ENCODE assay signal across 8 cellular contexts in the genomic region with DNA sequence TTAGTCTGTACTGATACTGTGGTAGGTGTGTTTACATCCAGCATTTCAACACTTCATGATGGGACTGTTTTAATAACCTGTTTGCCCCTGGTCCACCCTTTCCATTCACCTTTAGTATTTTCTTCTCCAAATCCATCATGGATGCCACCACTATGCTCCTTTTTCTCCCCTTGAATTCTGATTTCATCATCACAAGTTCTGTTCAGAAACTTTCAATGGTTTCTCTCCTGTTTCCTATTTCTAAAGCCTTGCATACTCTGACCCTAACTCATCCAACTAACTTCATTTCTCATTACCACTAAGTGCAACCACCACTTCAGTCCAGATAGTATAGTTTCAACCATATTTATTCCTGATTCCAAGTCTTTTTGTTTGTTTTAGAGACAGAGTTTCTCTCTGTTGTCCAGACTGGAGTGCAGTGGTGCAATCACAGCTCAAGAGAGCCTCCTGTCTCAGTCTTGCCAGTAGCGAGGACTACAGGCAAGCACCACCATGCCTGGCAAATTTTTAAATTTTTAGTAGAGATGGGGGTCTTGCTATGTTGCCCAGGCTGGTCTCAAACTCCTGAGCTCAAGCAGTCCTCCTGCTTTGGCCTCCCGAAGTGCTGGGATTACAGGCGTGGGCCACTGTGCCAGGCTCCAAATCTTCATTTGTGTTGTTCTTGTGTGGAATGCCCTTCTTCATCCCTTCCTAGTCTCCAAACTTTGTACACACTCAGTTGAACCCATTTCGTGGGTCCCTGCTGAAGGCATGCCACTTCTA. TPM values are rescaled to one million over a fixed set of nuclear protein-coding genes. Genes with fewer than 3 reads are reported as not detected.
DNase-seq lines count a peak whose midpoint lies in the region; ATAC-seq and TF ChIP-seq lines count a peak whose summit lies in the region.

No MANE protein-coding gene starts in this region.

- H3K27ac ChIP-seq in CD4-positive, alpha-beta memory T cell (ENCODE audit: low read depth, low read length): no peak overlapping the region

- no peaks in the 10 kb centered on the region for H3F3A ChIP-seq in Loucy (ENCODE audit: low read depth)

- no peak overlapping the region; the same call in 1 of the 2 replicates for H2AFZ ChIP-seq in Loucy (ENCODE audit: low read length)

- no peaks in the 10 kb centered on the region for H3K9me2 ChIP-seq in Loucy (replicated peaks; ENCODE audit: low read depth, low read length)

- no peaks in the 10 kb centered on the region for H3K9me3 Mint-ChIP-seq in CD4-positive, alpha-beta memory T cell
- no peaks in the 10 kb centered on the region for H3K9me3 Mint-ChIP-seq in nephron

- H3K9me3 ChIP-seq in CD4-positive, alpha-beta memory T cell (ENCODE audit: control insufficient read depth in 1 of 2, low read length in 2 of 2): no peaks in the 10 kb centered on the region
- H3K9me3 ChIP-seq in Loucy (ENCODE audit: insufficient read depth, low read depth, low read length): no peaks in the 10 kb centered on the region

- no peak for DNase-seq in CD4-positive, alpha-beta memory T cell
- DNase-seq in cardiac fibroblast (ENCODE audit: low read depth in 2 of 2) (peak in 1 of 2 donors; percentile 4), CD1c-positive myeloid dendritic cell (ENCODE audit: extremely low spot score) (no peak), NCI-H345 treated with DMSO at 0.1 percent for 48 hours (lab: John Stamatoyannopoulos, UW; ENCODE audit: unreplicated experiment) (no peak), NCI-H82 treated with DMSO at 0.1 percent for 48 hours (lab: John Stamatoyannopoulos, UW; ENCODE audit: unreplicated experiment) (no peak)

- H3K4me3 ChIP-seq in CD4-positive, alpha-beta memory T cell (ENCODE audit: low read length in 2 of 2): no peak overlapping the region
- H3K4me3 ChIP-seq in Loucy (ENCODE audit: low read length, poor library complexity, severe bottlenecking) (peak overlapping the region; percentile 84), cardiac fibroblast (replicated peaks in 1 of 2; ENCODE audit: low read depth in 2 of 2, low read length in 2 of 2) (peak overlapping the region; percentile 84 to 94)

- H3K4me3 Mint-ChIP-seq in CD4-positive, alpha-beta memory T cell: peak overlapping the region; percentile 99 to 100 (median 100)
- H3K4me3 Mint-ChIP-seq in nephron: peak overlapping the region; percentile 97 to 100 (median 100)

- ATAC-seq in HG02870 (IDR thresholded peaks at IDR 0.05; ENCODE audit: unreplicated experiment): no peak

- H3K27me3 Mint-ChIP-seq in CD4-positive, alpha-beta memory T cell: no peaks in the 10 kb centered on the region
- no peaks in the 10 kb centered on the region for H3K27me3 Mint-ChIP-seq in nephron (ENCODE audit: low read depth)

- peaks cover 27 to 53% (median 38%) of the 10 kb centered on the region in 4 donors for H3K4me1 Mint-ChIP-seq in CD4-positive, alpha-beta memory T cell
- peaks cover 33% of the 10 kb centered on the region for H3K4me1 Mint-ChIP-seq in nephron

- peak overlapping the region; percentile 91 for H3K9ac ChIP-seq in Loucy (ENCODE audit: low read depth, low read length, poor library complexity, severe bottlenecking)

- H3K4me2 ChIP-seq in Loucy (ENCODE audit: low read depth, low read length, poor library complexity, severe bottlenecking): peak overlapping the region; percentile 84

- H3K27me3 ChIP-seq in CD4-positive, alpha-beta memory T cell (ENCODE audit: insufficient read depth, low read length): no peaks in the 10 kb centered on the region
- no peaks in the 10 kb centered on the region for H3K27me3 ChIP-seq in Loucy (ENCODE audit: insufficient read depth, low read length, poor library complexity, severe bottlenecking)

- CTCF ChIA-PET in CD4-positive, alpha-beta memory T cell (lab: Charles Lee; ENCODE audit: partially characterized antibody): interaction anchor here (1.6 to 2.1 kb wide), 2 partner anchors 9 to 22 kb away, joined by 7 to 10 read pairs; no protein-coding TSS in a partner anchor

- intact Hi-C loops in CD4-positive, alpha-beta memory T cell (cut with micrococcal nuclease): no loop called here

- peaks cover 17% of the 10 kb centered on the region for H4K20me1 ChIP-seq in Loucy (ENCODE audit: insufficient read depth, low read length, poor library complexity, severe bottlenecking)

- no peaks in the 10 kb centered on the region for H3K36me3 ChIP-seq in CD4-positive, alpha-beta memory T cell (ENCODE audit: insufficient read depth, low read length)
- H3K36me3 ChIP-seq in Loucy (ENCODE audit: insufficient read depth, low read length): no peaks in the 10 kb centered on the region

- H3K27ac Mint-ChIP-seq in CD4-positive, alpha-beta memory T cell: peak overlapping the region; percentile 95 to 100 (median 100)
- H3K27ac Mint-ChIP-seq in nephron: peak overlapping the region; percentile 95 to 99 (median 97)

- POLR2A ChIA-PET in CD4-positive, alpha-beta memory T cell (lab: Charles Lee; ENCODE audit: partially characterized antibody): interaction anchor here (1.0 to 2.2 kb wide), 2 partner anchors 11 to 145 kb away, joined by 4 to 13 read pairs; a partner anchor contains a TSS

- H3K79me2 ChIP-seq in Loucy (ENCODE audit: insufficient read depth, low read length): peaks cover 42% of the 10 kb centered on the region

- peaks cover 3 to 14% of the 10 kb centered on the region in 2 donors for H3K36me3 Mint-ChIP-seq in CD4-positive, alpha-beta memory T cell
- no peaks in the 10 kb centered on the region for H3K36me3 Mint-ChIP-seq in nephron (ENCODE audit: low read depth)

- TF ChIP-seq CTCF in Loucy (conservative IDR thresholded peaks at IDR 0.05; ENCODE audit: low read length): no peak
- no peak for TF ChIP-seq CTCF in cardiac fibroblast (IDR thresholded peaks at IDR 0.05; ENCODE audit: low read depth, low read length)
- TF ChIP-seq CTCF in nephron (IDR thresholded peaks at IDR 0.05; ENCODE audit: unreplicated experiment in 3 of 3): no peak

- peaks cover 38% of the 10 kb centered on the region for H3K4me1 ChIP-seq in CD4-positive, alpha-beta memory T cell (ENCODE audit: insufficient read depth, low read length)
- H3K4me1 ChIP-seq in Loucy (ENCODE audit: insufficient read depth, low read length, poor library complexity, severe bottlenecking): peaks cover 34% of the 10 kb centered on the region

RNA-seq across cellular contexts. Expression of a gene that starts 1.2 kb away (rescaled TPM):
- 10 to 100 TPM; 30.7 to 31.8 TPM for total RNA-seq in CD4-positive, alpha-beta memory T cell
- polyA plus RNA-seq in CD4-positive, alpha-beta memory T cell: 10 to 100 TPM; 16.4 to 17.8 TPM

RNA-seq across cellular contexts. Expression of a gene that starts 35.2 kb away (rescaled TPM):
- 1 to 10 TPM in 1 of 2 experiments, under 1 TPM in 1; 0.58 to 1.6 TPM for total RNA-seq in CD4-positive, alpha-beta memory T cell
- polyA plus RNA-seq in CD4-positive, alpha-beta memory T cell: under 1 TPM; 0.03 to 0.58 TPM

Comparison
In these comparisons a context has a peak if more than half of its experiments do, and no peak if none do; other contexts are left out.
1. H3K4me3 ChIP-seq: peak in Loucy (single experiment) and cardiac fibroblast (2 of 2); none in CD4-positive, alpha-beta memory T cell (0 of 2).